ENCODE assay signal across 2 cellular contexts in the genomic region with DNA sequence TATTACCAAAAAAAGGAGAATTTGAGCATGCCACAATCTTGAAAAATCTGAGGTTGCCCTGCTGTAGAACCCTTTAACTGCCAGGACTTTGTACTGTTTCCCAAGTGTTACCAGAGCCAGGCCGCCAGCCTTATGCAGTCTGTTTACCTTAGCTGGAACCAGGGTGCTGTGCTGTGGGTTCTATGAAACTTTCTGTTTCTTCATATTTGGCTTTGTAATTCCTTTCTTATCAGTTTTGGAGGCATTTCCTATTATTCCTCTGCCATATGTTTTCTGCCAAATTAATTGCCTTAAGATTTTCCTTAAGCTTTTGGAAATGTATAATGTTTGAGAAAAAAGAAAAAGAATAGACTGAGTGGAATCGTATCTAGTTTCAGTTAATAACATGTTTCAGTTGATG.
TF ChIP-seq lines count a peak whose summit lies in the region.

No MANE protein-coding gene starts in this region.

TF ChIP-seq in SK-N-SH, 30 proteins besides CTCF, POLR2A, EP300 and RAD21 (continued from another document):
- TF ChIP-seq SMC3 (IDR thresholded peaks at IDR 0.05; ENCODE audit: low read depth, low read length) = no peak
- TF ChIP-seq, protein P1, sequence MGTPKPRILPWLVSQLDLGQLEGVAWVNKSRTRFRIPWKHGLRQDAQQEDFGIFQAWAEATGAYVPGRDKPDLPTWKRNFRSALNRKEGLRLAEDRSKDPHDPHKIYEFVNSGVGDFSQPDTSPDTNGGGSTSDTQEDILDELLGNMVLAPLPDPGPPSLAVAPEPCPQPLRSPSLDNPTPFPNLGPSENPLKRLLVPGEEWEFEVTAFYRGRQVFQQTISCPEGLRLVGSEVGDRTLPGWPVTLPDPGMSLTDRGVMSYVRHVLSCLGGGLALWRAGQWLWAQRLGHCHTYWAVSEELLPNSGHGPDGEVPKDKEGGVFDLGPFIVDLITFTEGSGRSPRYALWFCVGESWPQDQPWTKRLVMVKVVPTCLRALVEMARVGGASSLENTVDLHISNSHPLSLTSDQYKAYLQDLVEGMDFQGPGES (IDR thresholded peaks at IDR 0.05; ENCODE audit: low read depth, low read length) = no peak
- TF ChIP-seq EZH2phosphoT487 (IDR thresholded peaks at IDR 0.05; ENCODE audit: borderline replicate concordance, low read depth) = no peak
- no peak for TF ChIP-seq TEAD4 (IDR thresholded peaks at IDR 0.05; ENCODE audit: borderline replicate concordance, insufficient read depth)
- TF ChIP-seq SIN3A (IDR thresholded peaks at IDR 0.05; ENCODE audit: borderline replicate concordance, low read depth, low read length) = no peak
TF ChIP-seq in SK-N-SH: peak in this region for 0.

TF ChIP-seq in SK-N-SH treated with all-trans-retinoic acid at 6 μM for 48 hours, 23 proteins besides CTCF, POLR2A, EP300 and RAD21 (continued from another document):
- TF ChIP-seq, protein P2, sequence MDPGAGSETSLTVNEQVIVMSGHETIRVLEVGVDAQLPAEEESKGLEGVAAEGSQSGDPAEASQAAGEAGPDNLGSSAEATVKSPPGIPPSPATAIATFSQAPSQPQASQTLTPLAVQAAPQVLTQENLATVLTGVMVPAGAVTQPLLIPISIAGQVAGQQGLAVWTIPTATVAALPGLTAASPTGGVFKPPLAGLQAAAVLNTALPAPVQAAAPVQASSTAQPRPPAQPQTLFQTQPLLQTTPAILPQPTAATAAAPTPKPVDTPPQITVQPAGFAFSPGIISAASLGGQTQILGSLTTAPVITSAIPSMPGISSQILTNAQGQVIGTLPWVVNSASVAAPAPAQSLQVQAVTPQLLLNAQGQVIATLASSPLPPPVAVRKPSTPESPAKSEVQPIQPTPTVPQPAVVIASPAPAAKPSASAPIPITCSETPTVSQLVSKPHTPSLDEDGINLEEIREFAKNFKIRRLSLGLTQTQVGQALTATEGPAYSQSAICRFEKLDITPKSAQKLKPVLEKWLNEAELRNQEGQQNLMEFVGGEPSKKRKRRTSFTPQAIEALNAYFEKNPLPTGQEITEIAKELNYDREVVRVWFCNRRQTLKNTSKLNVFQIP (CRISPR knock-in tag; IDR thresholded peaks at IDR 0.05; ENCODE audit: borderline replicate concordance, low read depth) = no peak
- TF ChIP-seq TOX (CRISPR knock-in tag; IDR thresholded peaks at IDR 0.05; ENCODE audit: borderline replicate concordance) = no peak
- TF ChIP-seq PPARA (CRISPR knock-in tag; IDR thresholded peaks at IDR 0.05; ENCODE audit: borderline replicate concordance) = no peak
- no peak for TF ChIP-seq ARNTL (CRISPR knock-in tag; IDR thresholded peaks at IDR 0.05; ENCODE audit: borderline replicate concordance, low read depth)
- TF ChIP-seq ZC3H10 (CRISPR knock-in tag; IDR thresholded peaks at IDR 0.05) = no peak
- TF ChIP-seq ZFP3 (CRISPR knock-in tag; IDR thresholded peaks at IDR 0.05) = no peak
- no peak for TF ChIP-seq GLIS3 (CRISPR knock-in tag; IDR thresholded peaks at IDR 0.05)
- no peak for TF ChIP-seq ISL1 (CRISPR knock-in tag; IDR thresholded peaks at IDR 0.05)
- no peak for TF ChIP-seq ZNF565 (CRISPR knock-in tag; conservative IDR thresholded peaks at IDR 0.05; ENCODE audit: low read depth)
- no peak for TF ChIP-seq ZNF8 (CRISPR knock-in tag; IDR thresholded peaks at IDR 0.05)
- TF ChIP-seq ESRRG (CRISPR knock-in tag; IDR thresholded peaks at IDR 0.05) = no peak
- no peak for TF ChIP-seq TCF4 (CRISPR knock-in tag; IDR thresholded peaks at IDR 0.05; ENCODE audit: borderline replicate concordance)
- no peak for TF ChIP-seq BACH2 (CRISPR knock-in tag; IDR thresholded peaks at IDR 0.05; ENCODE audit: borderline replicate concordance)
